Comparison of ENCODE assay signal across 1 cellular context in the genomic region with DNA sequence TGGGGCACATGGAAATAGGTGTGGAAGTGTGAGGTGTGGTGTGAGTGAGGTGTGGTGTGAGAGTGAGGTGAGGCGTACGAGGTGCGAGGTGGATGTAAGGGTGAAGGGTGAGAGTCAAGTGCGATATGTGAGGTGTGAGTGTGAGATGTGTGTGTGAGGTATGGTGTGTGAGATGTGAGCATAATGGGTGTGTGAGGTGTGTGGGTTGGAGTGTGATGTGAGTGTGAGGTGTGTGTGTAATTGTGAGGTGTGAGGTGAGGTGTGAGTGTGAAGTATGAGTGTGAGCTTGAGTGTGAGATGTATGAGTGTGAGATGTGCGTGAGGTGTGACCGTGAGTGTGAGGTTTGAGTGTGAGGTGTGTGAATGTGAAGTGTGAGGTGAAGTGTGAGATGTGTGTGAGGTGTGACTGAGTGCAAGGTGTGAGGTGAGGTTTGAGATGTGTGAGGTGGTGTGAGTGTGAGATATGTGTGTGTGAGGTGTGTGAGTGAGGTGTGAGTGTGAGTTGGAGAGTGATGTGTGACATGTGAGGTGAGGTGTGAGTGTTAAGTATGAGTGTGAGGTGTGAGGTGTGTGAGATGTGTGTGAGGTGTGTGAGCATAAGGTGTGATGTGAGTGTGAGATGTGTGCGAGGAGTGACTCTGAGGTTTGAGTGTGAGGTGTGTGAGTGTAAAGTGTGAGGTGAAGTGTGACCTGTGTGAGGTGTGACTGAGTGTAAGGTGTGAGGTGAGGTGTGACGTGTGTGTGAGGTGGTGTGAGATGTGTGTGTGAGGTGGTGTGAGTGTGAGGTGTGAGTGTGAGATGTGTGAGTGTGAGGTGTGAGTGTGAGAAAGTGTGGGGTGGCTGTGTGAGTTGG.
TF ChIP-seq lines count a peak whose summit lies in the region.

No MANE protein-coding gene starts in this region.

TF ChIP-seq in K562, 482 proteins besides CTCF, POLR2A, EP300 and RAD21:
- TF ChIP-seq, protein P1, sequence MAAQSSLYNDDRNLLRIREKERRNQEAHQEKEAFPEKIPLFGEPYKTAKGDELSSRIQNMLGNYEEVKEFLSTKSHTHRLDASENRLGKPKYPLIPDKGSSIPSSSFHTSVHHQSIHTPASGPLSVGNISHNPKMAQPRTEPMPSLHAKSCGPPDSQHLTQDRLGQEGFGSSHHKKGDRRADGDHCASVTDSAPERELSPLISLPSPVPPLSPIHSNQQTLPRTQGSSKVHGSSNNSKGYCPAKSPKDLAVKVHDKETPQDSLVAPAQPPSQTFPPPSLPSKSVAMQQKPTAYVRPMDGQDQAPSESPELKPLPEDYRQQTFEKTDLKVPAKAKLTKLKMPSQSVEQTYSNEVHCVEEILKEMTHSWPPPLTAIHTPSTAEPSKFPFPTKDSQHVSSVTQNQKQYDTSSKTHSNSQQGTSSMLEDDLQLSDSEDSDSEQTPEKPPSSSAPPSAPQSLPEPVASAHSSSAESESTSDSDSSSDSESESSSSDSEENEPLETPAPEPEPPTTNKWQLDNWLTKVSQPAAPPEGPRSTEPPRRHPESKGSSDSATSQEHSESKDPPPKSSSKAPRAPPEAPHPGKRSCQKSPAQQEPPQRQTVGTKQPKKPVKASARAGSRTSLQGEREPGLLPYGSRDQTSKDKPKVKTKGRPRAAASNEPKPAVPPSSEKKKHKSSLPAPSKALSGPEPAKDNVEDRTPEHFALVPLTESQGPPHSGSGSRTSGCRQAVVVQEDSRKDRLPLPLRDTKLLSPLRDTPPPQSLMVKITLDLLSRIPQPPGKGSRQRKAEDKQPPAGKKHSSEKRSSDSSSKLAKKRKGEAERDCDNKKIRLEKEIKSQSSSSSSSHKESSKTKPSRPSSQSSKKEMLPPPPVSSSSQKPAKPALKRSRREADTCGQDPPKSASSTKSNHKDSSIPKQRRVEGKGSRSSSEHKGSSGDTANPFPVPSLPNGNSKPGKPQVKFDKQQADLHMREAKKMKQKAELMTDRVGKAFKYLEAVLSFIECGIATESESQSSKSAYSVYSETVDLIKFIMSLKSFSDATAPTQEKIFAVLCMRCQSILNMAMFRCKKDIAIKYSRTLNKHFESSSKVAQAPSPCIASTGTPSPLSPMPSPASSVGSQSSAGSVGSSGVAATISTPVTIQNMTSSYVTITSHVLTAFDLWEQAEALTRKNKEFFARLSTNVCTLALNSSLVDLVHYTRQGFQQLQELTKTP (IDR thresholded peaks at IDR 0.05; ENCODE audit: low read depth in 1 of 2, partially characterized antibody in 2 of 2) = no peak
- 0 out of 2 replicates have a peak, but pooled peaks have one; percentile 19 for TF ChIP-seq ELF4 (CRISPR knock-in tag; IDR thresholded peaks at IDR 0.05)
- TF ChIP-seq, protein P2, sequence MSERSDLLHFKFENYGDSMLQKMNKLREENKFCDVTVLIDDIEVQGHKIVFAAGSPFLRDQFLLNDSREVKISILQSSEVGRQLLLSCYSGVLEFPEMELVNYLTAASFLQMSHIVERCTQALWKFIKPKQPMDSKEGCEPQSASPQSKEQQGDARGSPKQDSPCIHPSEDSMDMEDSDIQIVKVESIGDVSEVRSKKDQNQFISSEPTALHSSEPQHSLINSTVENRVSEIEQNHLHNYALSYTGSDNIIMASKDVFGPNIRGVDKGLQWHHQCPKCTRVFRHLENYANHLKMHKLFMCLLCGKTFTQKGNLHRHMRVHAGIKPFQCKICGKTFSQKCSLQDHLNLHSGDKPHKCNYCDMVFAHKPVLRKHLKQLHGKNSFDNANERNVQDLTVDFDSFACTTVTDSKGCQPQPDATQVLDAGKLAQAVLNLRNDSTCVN (CRISPR knock-in tag; IDR thresholded peaks at IDR 0.05) = 0 out of 2 replicates have a peak, but pooled peaks have one; percentile 33
- TF ChIP-seq, protein P3, sequence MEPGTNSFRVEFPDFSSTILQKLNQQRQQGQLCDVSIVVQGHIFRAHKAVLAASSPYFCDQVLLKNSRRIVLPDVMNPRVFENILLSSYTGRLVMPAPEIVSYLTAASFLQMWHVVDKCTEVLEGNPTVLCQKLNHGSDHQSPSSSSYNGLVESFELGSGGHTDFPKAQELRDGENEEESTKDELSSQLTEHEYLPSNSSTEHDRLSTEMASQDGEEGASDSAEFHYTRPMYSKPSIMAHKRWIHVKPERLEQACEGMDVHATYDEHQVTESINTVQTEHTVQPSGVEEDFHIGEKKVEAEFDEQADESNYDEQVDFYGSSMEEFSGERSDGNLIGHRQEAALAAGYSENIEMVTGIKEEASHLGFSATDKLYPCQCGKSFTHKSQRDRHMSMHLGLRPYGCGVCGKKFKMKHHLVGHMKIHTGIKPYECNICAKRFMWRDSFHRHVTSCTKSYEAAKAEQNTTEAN (CRISPR knock-in tag; IDR thresholded peaks at IDR 0.05) = peak; percentile 90
- TF ChIP-seq MCM2 (IDR thresholded peaks at IDR 0.05; ENCODE audit: low read depth) = no peak
- TF ChIP-seq ZNF561 (CRISPR knock-in tag; conservative IDR thresholded peaks at IDR 0.05) = no peak
- TF ChIP-seq, protein P4, sequence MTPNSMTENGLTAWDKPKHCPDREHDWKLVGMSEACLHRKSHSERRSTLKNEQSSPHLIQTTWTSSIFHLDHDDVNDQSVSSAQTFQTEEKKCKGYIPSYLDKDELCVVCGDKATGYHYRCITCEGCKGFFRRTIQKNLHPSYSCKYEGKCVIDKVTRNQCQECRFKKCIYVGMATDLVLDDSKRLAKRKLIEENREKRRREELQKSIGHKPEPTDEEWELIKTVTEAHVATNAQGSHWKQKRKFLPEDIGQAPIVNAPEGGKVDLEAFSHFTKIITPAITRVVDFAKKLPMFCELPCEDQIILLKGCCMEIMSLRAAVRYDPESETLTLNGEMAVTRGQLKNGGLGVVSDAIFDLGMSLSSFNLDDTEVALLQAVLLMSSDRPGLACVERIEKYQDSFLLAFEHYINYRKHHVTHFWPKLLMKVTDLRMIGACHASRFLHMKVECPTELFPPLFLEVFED (CRISPR knock-in tag; conservative IDR thresholded peaks at IDR 0.05) = peak; percentile 70
- TF ChIP-seq, protein P5, sequence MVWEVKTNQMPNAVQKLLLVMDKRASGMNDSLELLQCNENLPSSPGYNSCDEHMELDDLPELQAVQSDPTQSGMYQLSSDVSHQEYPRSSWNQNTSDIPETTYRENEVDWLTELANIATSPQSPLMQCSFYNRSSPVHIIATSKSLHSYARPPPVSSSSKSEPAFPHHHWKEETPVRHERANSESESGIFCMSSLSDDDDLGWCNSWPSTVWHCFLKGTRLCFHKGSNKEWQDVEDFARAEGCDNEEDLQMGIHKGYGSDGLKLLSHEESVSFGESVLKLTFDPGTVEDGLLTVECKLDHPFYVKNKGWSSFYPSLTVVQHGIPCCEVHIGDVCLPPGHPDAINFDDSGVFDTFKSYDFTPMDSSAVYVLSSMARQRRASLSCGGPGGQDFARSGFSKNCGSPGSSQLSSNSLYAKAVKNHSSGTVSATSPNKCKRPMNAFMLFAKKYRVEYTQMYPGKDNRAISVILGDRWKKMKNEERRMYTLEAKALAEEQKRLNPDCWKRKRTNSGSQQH (CRISPR knock-in tag; IDR thresholded peaks at IDR 0.05) = peak; percentile 74; the same call in 1 of the 2 replicates
- TF ChIP-seq, protein P6, sequence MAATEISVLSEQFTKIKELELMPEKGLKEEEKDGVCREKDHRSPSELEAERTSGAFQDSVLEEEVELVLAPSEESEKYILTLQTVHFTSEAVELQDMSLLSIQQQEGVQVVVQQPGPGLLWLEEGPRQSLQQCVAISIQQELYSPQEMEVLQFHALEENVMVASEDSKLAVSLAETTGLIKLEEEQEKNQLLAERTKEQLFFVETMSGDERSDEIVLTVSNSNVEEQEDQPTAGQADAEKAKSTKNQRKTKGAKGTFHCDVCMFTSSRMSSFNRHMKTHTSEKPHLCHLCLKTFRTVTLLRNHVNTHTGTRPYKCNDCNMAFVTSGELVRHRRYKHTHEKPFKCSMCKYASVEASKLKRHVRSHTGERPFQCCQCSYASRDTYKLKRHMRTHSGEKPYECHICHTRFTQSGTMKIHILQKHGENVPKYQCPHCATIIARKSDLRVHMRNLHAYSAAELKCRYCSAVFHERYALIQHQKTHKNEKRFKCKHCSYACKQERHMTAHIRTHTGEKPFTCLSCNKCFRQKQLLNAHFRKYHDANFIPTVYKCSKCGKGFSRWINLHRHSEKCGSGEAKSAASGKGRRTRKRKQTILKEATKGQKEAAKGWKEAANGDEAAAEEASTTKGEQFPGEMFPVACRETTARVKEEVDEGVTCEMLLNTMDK (IDR thresholded peaks at IDR 0.05; ENCODE audit: borderline replicate concordance, insufficient read depth, low read depth, low read length, poor library complexity, severe bottlenecking) = no peak
- TF ChIP-seq E2F3 (CRISPR knock-in tag; IDR thresholded peaks at IDR 0.05) = no peak
- no peak for TF ChIP-seq NR4A1 (CRISPR knock-in tag; IDR thresholded peaks at IDR 0.05)
- no peak for TF ChIP-seq NR4A1 (tag; IDR thresholded peaks at IDR 0.05)
TF ChIP-seq in K562: peak in this region for 5.
